ENCODE assay signal across 10 cellular contexts in genomic region chrX:40573763-40574162, GRCh38. TPM values are rescaled to one million over a fixed set of nuclear protein-coding genes. Genes with fewer than 3 reads are reported as not detected.
DNase-seq lines count a peak whose midpoint lies in the region; ATAC-seq and TF ChIP-seq lines count a peak whose summit lies in the region.
"Had no signal": no experiment of that assay in that cellular context is flagged by ENCODE, and none has a peak within 500 bp of the region (broad histone marks: within the 10 kb centered on the region; RNA-seq: fewer than 3 reads in every experiment).

No MANE protein-coding gene starts in this region.

- H3K4me1 ChIP-seq in testis = no peaks in the 10 kb centered on the region

- no peaks in the 10 kb centered on the region for H3K9me3 ChIP-seq in testis

- TF ChIP-seq POLR2A in testis (IDR thresholded peaks at IDR 0.05) = no peak

- H3K4me3 ChIP-seq in testis = no peak overlapping the region

- no peaks in the 10 kb centered on the region for H3K27me3 ChIP-seq in testis

- ATAC-seq in HG03097 (IDR thresholded peaks at IDR 0.05; ENCODE audit: low FRiP score, unreplicated experiment) (no peak), HG03457 (IDR thresholded peaks at IDR 0.05; ENCODE audit: unreplicated experiment) (no peak), GM21360 (IDR thresholded peaks at IDR 0.05; ENCODE audit: unreplicated experiment) (no peak)
- ATAC-seq: stimulated activated naive CD8-positive, alpha-beta T cell treated with anti-CD3 and anti-CD28 coated beads, Interleukin-15, amount 100 ng/mL, for 72 hours had no signal

- no peaks in the 10 kb centered on the region for H3K36me3 ChIP-seq in testis (ENCODE audit: low read depth, missing control alignments)

- H3K27ac ChIP-seq in testis = no peak overlapping the region

- TF ChIP-seq CTCF in testis (IDR thresholded peaks at IDR 0.05) = no peak

- DNase-seq in DMS 273 (lab: John Stamatoyannopoulos, UW; ENCODE audit: unreplicated experiment) (peak; percentile 79), KBM-7 (peak; percentile 75), kidney tubule cell (ENCODE audit: low spot score) (peak; percentile 38), testis (no peak)
- DNase-seq in activated CD4-positive, alpha-beta T cell treated with anti-CD3 and anti-CD28 coated beads, Interleukin-2, amount 50 U/mL, for 4 hours = peak; percentile 6

- intact Hi-C loops in testis (cut with DNase I; ENCODE audit: low total_unique reads) = no loop called here

- 33 to 66% methylated on average over 1 to 2 of the region's 2 CpGs for WGBS in testis, 2 donors

- in situ Hi-C loops in KBM-7 (cut with MboI; ENCODE audit: low pct_unique_long_range_greater_than_20kb, low sequenced_read_pairs) = no loop called here

RNA-seq across cellular contexts. Expression of gene ATP6AP2, which starts 7.0 kb away (rescaled TPM):
- total RNA-seq in testis = 10 to 100 TPM; 72.4 to 76.4 TPM
- polyA plus RNA-seq in testis (ENCODE audit: insufficient read depth, low read depth, low replicate concordance) = 79.2 TPM

RNA-seq across cellular contexts. Expression of gene MPC1L, which starts 49.5 kb away (rescaled TPM):
- total RNA-seq in testis = 10 to 100 TPM in 1 of 2 donors, 1 to 10 TPM in 1; 8.5 to 11.4 TPM
- 17.3 TPM for polyA plus RNA-seq in testis (ENCODE audit: insufficient read depth, low read depth, low replicate concordance)
- polyA plus RNA-seq: IgD-negative memory B cell had no signal
